Comparison of ENCODE assay signal across 11 cellular contexts in genomic region chr22:39462443-39463147, GRCh38.
DNase-seq lines count a peak whose midpoint lies in the region; ATAC-seq lines count a peak whose summit lies in the region.
"Had no signal": no experiment of that assay in that cellular context is flagged by ENCODE, and none has a peak within 500 bp of the region (broad histone marks: within the 10 kb centered on the region; RNA-seq: fewer than 3 reads in every experiment).

No MANE protein-coding gene starts in this region.

- no peak for ATAC-seq in GM21367 (IDR thresholded peaks at IDR 0.05; ENCODE audit: unreplicated experiment)
- no peak for ATAC-seq in HG03175 (IDR thresholded peaks at IDR 0.05; ENCODE audit: unreplicated experiment)
- no peak for ATAC-seq in HG02678 (IDR thresholded peaks at IDR 0.05; ENCODE audit: unreplicated experiment)

- peaks cover 68% of the 10 kb centered on the region for H3K4me1 ChIP-seq in BLaER1

- peak overlapping the region; percentile 54 for H3K4me2 ChIP-seq in BLaER1

- no peaks in the 10 kb centered on the region for H4K20me1 ChIP-seq in BLaER1

- peaks cover 7% of the 10 kb centered on the region; the same call in 1 of the 2 replicates for H3K27me3 ChIP-seq in BLaER1

- in situ Hi-C loops in KBM-7 (cut with MboI; ENCODE audit: low pct_unique_long_range_greater_than_20kb, low sequenced_read_pairs), result no loop called here

- H3K9me3 ChIP-seq in BLaER1, result no peaks in the 10 kb centered on the region

- peak overlapping the region; percentile 55 for H3K27ac ChIP-seq in BLaER1

- peak; percentile 69 for DNase-seq in KBM-7
- peak; percentile 63 for DNase-seq in ecto neural progenitor cell (ENCODE audit: low spot score)
- DNase-seq in midbrain (lab: John Stamatoyannopoulos, UW), result peak; percentile 29
- DNase-seq in NCI-H524 treated with DMSO at 0.1 percent for 48 hours (lab: John Stamatoyannopoulos, UW), result no peak
- DNase-seq: activated naive CD8-positive, alpha-beta T cell treated with anti-CD3 and anti-CD28 coated beads, Interleukin-2, amount 10 ng/mL, durations not matched to agents 7 days and 5 days; GOT3; stimulated activated CD4-positive, alpha-beta T cell treated with anti-CD3 and anti-CD28 coated beads, Interleukin-4, amount 100 ng/mL, for 4 hours had no signal

- no peak overlapping the region for H3K4me3 ChIP-seq in BLaER1

- H3K9ac ChIP-seq in BLaER1, result peak overlapping the region; percentile 58; the same call in 1 of the 2 replicates

- no peaks in the 10 kb centered on the region for H3K36me3 ChIP-seq in BLaER1
